In genomic region chrX:72713599-72714444, GRCh38 we compare ENCODE assay signal across 8 cellular contexts. TPM values are rescaled to one million over a fixed set of nuclear protein-coding genes. Genes with fewer than 3 reads are reported as not detected.
DNase-seq lines count a peak whose midpoint lies in the region; ATAC-seq lines count a peak whose summit lies in the region.
"Not testable (repeated sequence)": the region's sequence is repeated elsewhere in the genome, so short reads cannot be mapped to it uniquely, and the experiment has no call there.

Gene PHKA1 (minus strand): TSS chrX:72714306. CDS start chrX:72713880, 426 bp downstream.

- not testable (repeated sequence) for H3K4me1 Mint-ChIP-seq in CD4-positive, CD25-positive, alpha-beta regulatory T cell

- peak within 1 kb of the TSS; percentile 90 for H2AFZ ChIP-seq in GM23248

- H3K27ac Mint-ChIP-seq in CD4-positive, CD25-positive, alpha-beta regulatory T cell = peak within 1 kb of the TSS in 1 of 3 donors; percentile 66

- H4K20me1 ChIP-seq in GM23248 (ENCODE audit: insufficient read depth) = not testable (repeated sequence)

- H3K9me3 ChIP-seq in CD4-positive, CD25-positive, alpha-beta regulatory T cell (ENCODE audit: control insufficient read depth in 2 of 2, low read length in 2 of 2); GM23248 (ENCODE audit: low read depth); adipocyte (ENCODE audit: control insufficient read depth, low read length); muscle layer of duodenum (ENCODE audit: control insufficient read depth in 1 of 2, low read length in 2 of 2): not testable (repeated sequence)

- not testable (repeated sequence) for H3F3A ChIP-seq in GM23248 (ENCODE audit: insufficient read depth)

- H3K4me3 Mint-ChIP-seq in CD4-positive, CD25-positive, alpha-beta regulatory T cell = peak within 1 kb of the TSS; percentile 25 to 84 (median 68)

- not testable (repeated sequence) for H3K9me3 Mint-ChIP-seq in CD4-positive, CD25-positive, alpha-beta regulatory T cell

- not testable (repeated sequence) for H3K27me3 Mint-ChIP-seq in CD4-positive, CD25-positive, alpha-beta regulatory T cell

- peak; percentile 24 to 28 for ATAC-seq in CD4-positive, CD25-positive, alpha-beta regulatory T cell (ENCODE audit: low read depth in 2 of 2)

- peak in 2 of 3 donors; percentile 7 to 21 for DNase-seq in CD4-positive, CD25-positive, alpha-beta regulatory T cell
- DNase-seq in GM23248 (peak; percentile 55), NCI-H146 treated with DMSO at 0.1 percent for 48 hours (lab: John Stamatoyannopoulos, UW; ENCODE audit: unreplicated experiment) (peak; percentile 35), T1000 (lab: John Stamatoyannopoulos, UW) (peak; percentile 4), adipocyte (ENCODE audit: low read depth) (peak; percentile 68), germinal center (ENCODE audit: low spot score) (peak; percentile 2)
- peak; percentile 2 to 37 (median 37) for DNase-seq in stimulated activated CD4-positive, alpha-beta T cell treated with anti-CD3 and anti-CD28 coated beads, TNF-alpha, amount 100 ng/mL, for 48 hours (ENCODE audit: low read depth in 3 of 3)

- H3K4me2 ChIP-seq in GM23248 (ENCODE audit: unreplicated experiment) = peak within 1 kb of the TSS; percentile 84

- WGBS in GM23248 (ENCODE audit: low coverage in 1 of 2, low lambda C conversion rate in 2 of 2, missing lambda C conversion rate in 2 of 2), 2 experiments = 21 to 28% methylated on average over 19 to 37 of the region's 80 CpGs

- H3K4me1 ChIP-seq in CD4-positive, CD25-positive, alpha-beta regulatory T cell (ENCODE audit: control insufficient read depth, insufficient read depth, low read length, poor library complexity, severe bottlenecking); GM23248 (ENCODE audit: insufficient read depth); adipocyte (ENCODE audit: control insufficient read depth, insufficient read depth, low read length); muscle layer of duodenum (ENCODE audit: control insufficient read depth in 1 of 2, insufficient read depth in 2 of 2, low read length in 2 of 2): not testable (repeated sequence)

- not testable (repeated sequence) for H3K4me3 ChIP-seq in CD4-positive, CD25-positive, alpha-beta regulatory T cell (ENCODE audit: low read depth, low read length)
- H3K4me3 ChIP-seq in GM23248 (peak within 1 kb of the TSS; percentile 84), adipocyte (ENCODE audit: low read length) (peak within 1 kb of the TSS; percentile 78), muscle layer of duodenum (ENCODE audit: low read depth in 1 of 2, low read length in 2 of 2) (peak within 1 kb of the TSS; percentile 55 to 63)

- H3K79me2 ChIP-seq in GM23248 (ENCODE audit: insufficient read depth) = not testable (repeated sequence)

- H3K36me3 ChIP-seq in CD4-positive, CD25-positive, alpha-beta regulatory T cell (ENCODE audit: control insufficient read depth, insufficient read depth, low read length); GM23248 (ENCODE audit: low read depth); adipocyte (ENCODE audit: control insufficient read depth, insufficient read depth, low read length, severe bottlenecking); muscle layer of duodenum (ENCODE audit: control insufficient read depth in 1 of 2, insufficient read depth in 2 of 2, low read length in 2 of 2): not testable (repeated sequence)

- not testable (repeated sequence) for H3K27ac ChIP-seq in CD4-positive, CD25-positive, alpha-beta regulatory T cell (ENCODE audit: insufficient read depth, low read length, poor library complexity, severe bottlenecking)
- peak within 1 kb of the TSS; percentile 77 for H3K27ac ChIP-seq in GM23248
- peak within 1 kb of the TSS; percentile 77 for H3K27ac ChIP-seq in muscle layer of duodenum (ENCODE audit: low read length)

- not testable (repeated sequence) for H3K36me3 Mint-ChIP-seq in CD4-positive, CD25-positive, alpha-beta regulatory T cell

- not testable (repeated sequence) for H3K9me2 ChIP-seq in GM23248 (ENCODE audit: insufficient read depth)

- H3K27me3 ChIP-seq in CD4-positive, CD25-positive, alpha-beta regulatory T cell (ENCODE audit: control insufficient read depth, insufficient read depth, low read length); GM23248 (replicated peaks; ENCODE audit: insufficient read depth); adipocyte (replicated peaks; ENCODE audit: control insufficient read depth, insufficient read depth, low read length); muscle layer of duodenum (ENCODE audit: low read depth, low read length): not testable (repeated sequence)

- H3K9ac ChIP-seq in GM23248 (peak within 1 kb of the TSS; percentile 74), adipocyte (ENCODE audit: low read length) (peak within 1 kb of the TSS; percentile 71)

- in situ Hi-C loops in GM23248 (cut with MboI) = not testable (repeated sequence)

RNA-seq across cellular contexts. Expression of gene PHKA1, which starts in this region (rescaled TPM):
- 0.30 TPM for total RNA-seq in CD4-positive, CD25-positive, alpha-beta regulatory T cell
- under 1 TPM in 1 of 4 donors, not detected in 3; 0.08 TPM for polyA plus RNA-seq in CD4-positive, CD25-positive, alpha-beta regulatory T cell
- total RNA-seq in GM23248 (2014; rRNA removed; shearing (Covaris generic)) = 1.6 and 2.5 TPM in 2 replicates
- polyA plus RNA-seq in GM23248 (2016; fragmentation: Nextera tagmentation; extraction: Ambion mirVana) = 1.4 and 1.6 TPM in 2 replicates

Comparison
In these comparisons a context has a peak if more than half of its experiments do, and no peak if none do; other contexts are left out.
1. Peak in DNase-seq and ATAC-seq in CD4-positive, CD25-positive, alpha-beta regulatory T cell; RNA of the gene not detected or under 1 TPM.
2. DNase-seq: peak in every context shown above with its lines; median percentile 68 in adipocyte; 55 in GM23248; 37 in stimulated activated CD4-positive, alpha-beta T cell treated with anti-CD3 and anti-CD28 coated beads, TNF-alpha, amount 100 ng/mL, for 48 hours; 35 in NCI-H146 treated with DMSO at 0.1 percent for 48 hours; 14 in CD4-positive, CD25-positive, alpha-beta regulatory T cell; 4 in T1000; 2 in germinal center.